In genomic region chr1:23960291-23960718, GRCh38 we compare ENCODE assay signal across 8 cellular contexts. TPM values are rescaled to one million over a fixed set of nuclear protein-coding genes. Genes with fewer than 3 reads are reported as not detected.
DNase-seq lines count a peak whose midpoint lies in the region; ATAC-seq and TF ChIP-seq lines count a peak whose summit lies in the region.

No MANE protein-coding gene starts in this region.

- H3K36me3 ChIP-seq in MG63, result peaks cover 36% of the 10 kb centered on the region

- peaks cover 59% of the 10 kb centered on the region for H3K4me1 Mint-ChIP-seq in mesothelial cell of epicardium

- no peak for DNase-seq in MG63
- no peak for DNase-seq in mesothelial cell of epicardium (ENCODE audit: low spot score in 2 of 2, unreplicated experiment in 2 of 2)
- DNase-seq in cortex of kidney (lab: John Stamatoyannopoulos, UW), result no peak
- DNase-seq in T1000 (lab: John Stamatoyannopoulos, UW), result no peak
- no peak for DNase-seq in GDM1 (lab: John Stamatoyannopoulos, UW)

- H3K27me3 ChIP-seq in MG63, result no peaks in the 10 kb centered on the region

- H3K9me3 Mint-ChIP-seq in mesothelial cell of epicardium, result no peaks in the 10 kb centered on the region

- H3K9me3 ChIP-seq in MG63, result no peaks in the 10 kb centered on the region

- peak overlapping the region; percentile 100 for H3K27ac ChIP-seq in C4-2B
- H3K27ac ChIP-seq in cingulate gyrus (ENCODE audit: low read depth, low read length), result peak overlapping the region; percentile 96

- no peak for TF ChIP-seq CTCF in C4-2B (conservative IDR thresholded peaks at IDR 0.05)
- no peak for TF ChIP-seq CTCF in mesothelial cell of epicardium (IDR thresholded peaks at IDR 0.05; ENCODE audit: unreplicated experiment)

- no peaks in the 10 kb centered on the region for H3K27me3 Mint-ChIP-seq in mesothelial cell of epicardium (ENCODE audit: low read depth)

- peak overlapping the region; percentile 100 for H3K4me3 Mint-ChIP-seq in mesothelial cell of epicardium

- H3K27ac Mint-ChIP-seq in mesothelial cell of epicardium, result peak overlapping the region; percentile 100

- H3K4me3 ChIP-seq in MG63, result peak overlapping the region; percentile 87

- no peak for ATAC-seq in GM21619 (IDR thresholded peaks at IDR 0.05; ENCODE audit: unreplicated experiment)

- H3K36me3 Mint-ChIP-seq in mesothelial cell of epicardium, result peaks cover 4% of the 10 kb centered on the region

RNA-seq across cellular contexts. Expression of gene PNRC2, which starts 0.7 kb away (rescaled TPM):
- 36.5 and 47.0 TPM in 2 replicates for total RNA-seq in MG63 (2014; rRNA removed; shearing (Covaris generic); ENCODE audit: low replicate concordance)
- total RNA-seq in mesothelial cell of epicardium, result 134 to 150 TPM (median 149 TPM) in 3 replicates

RNA-seq across cellular contexts. Expression of gene SRSF10, which starts 19.8 kb away (rescaled TPM):
- 40.0 and 46.4 TPM in 2 replicates for total RNA-seq in MG63 (2014; rRNA removed; shearing (Covaris generic); ENCODE audit: low replicate concordance)
- 201 to 216 TPM (median 208 TPM) in 3 replicates for total RNA-seq in mesothelial cell of epicardium

RNA-seq across cellular contexts. Expression of gene CNR2, which starts 47.1 kb away (rescaled TPM):
- not detected in 2 replicates for total RNA-seq in MG63 (2014; rRNA removed; shearing (Covaris generic); ENCODE audit: low replicate concordance)
- not detected in 3 replicates for total RNA-seq in mesothelial cell of epicardium
